In genomic region chr17:61928101-61928436, GRCh38 we compare ENCODE assay signal across 8 cellular contexts. TPM values are rescaled to one million over a fixed set of nuclear protein-coding genes. Genes with fewer than 3 reads are reported as not detected.
DNase-seq lines count a peak whose midpoint lies in the region; ATAC-seq and TF ChIP-seq lines count a peak whose summit lies in the region.

No MANE protein-coding gene starts in this region.

- peaks cover 16% of the 10 kb centered on the region for H3K4me1 ChIP-seq in PC-3 (ENCODE audit: insufficient read depth, low read length)
- peaks cover 13 to 25% (median 22%) of the 10 kb centered on the region in 4 donors for H3K4me1 ChIP-seq in esophagus muscularis mucosa
- H3K4me1 ChIP-seq in skeletal muscle satellite cell (ENCODE audit: control insufficient read depth, insufficient read depth, low read length): peaks cover 15% of the 10 kb centered on the region

- peak; percentile 17 for ATAC-seq in GM21515 (IDR thresholded peaks at IDR 0.05; ENCODE audit: unreplicated experiment)
- no peak for ATAC-seq in PC-3
- no peak for ATAC-seq in left lobe of liver

- CTCF ChIA-PET in PC-3 (lab: Charles Lee): interaction anchor here (1.2 kb wide), 1 partner anchor 182 kb away, joined by 4 read pairs; no protein-coding TSS in a partner anchor

- H3F3A ChIP-seq in PC-3 (ENCODE audit: low read length, unreplicated experiment): no peaks in the 10 kb centered on the region

- POLR2A ChIA-PET in PC-3 (lab: Charles Lee; ENCODE audit: unreplicated experiment): no interaction called here

- TF ChIP-seq EP300 in esophagus muscularis mucosa (IDR thresholded peaks at IDR 0.05): no peak

- no peaks in the 10 kb centered on the region for H3K9me3 ChIP-seq in PC-3 (ENCODE audit: low read length)
- no peaks in the 10 kb centered on the region for H3K9me3 ChIP-seq in esophagus muscularis mucosa
- no peaks in the 10 kb centered on the region for H3K9me3 ChIP-seq in skeletal muscle satellite cell (replicated peaks; ENCODE audit: low read length)

- intact Hi-C loops in PC-3 (cut with micrococcal nuclease): loop anchor here (5.0 kb wide), 2 partner anchors 66 to 139 kb away; partner anchors contain the start of genes BRIP1 and MED13
- intact Hi-C loops in esophagus muscularis mucosa (cut with DNase I): loop anchor here (5.0 kb wide), 2 partner anchors 66 to 139 kb away; partner anchors contain the start of genes BRIP1 and MED13

- H3K9ac ChIP-seq in PC-3 (ENCODE audit: low read length) (peak overlapping the region; percentile 96), skeletal muscle satellite cell (ENCODE audit: low read depth, low read length) (peak overlapping the region; percentile 97)

- H3K79me2 ChIP-seq in PC-3 (ENCODE audit: low read length): peaks cover 19% of the 10 kb centered on the region

- no peak for TF ChIP-seq POLR2A in esophagus muscularis mucosa (IDR thresholded peaks at IDR 0.05; ENCODE audit: low read depth)

- H3K36me3 ChIP-seq in PC-3 (ENCODE audit: low read depth, low read length) (peaks cover 4% of the 10 kb centered on the region), esophagus muscularis mucosa (peaks cover 0 to 20% (median 10%) of the 10 kb centered on the region in 4 donors), skeletal muscle satellite cell (ENCODE audit: insufficient read depth, low read length) (peaks cover 9% of the 10 kb centered on the region)

- WGBS in esophagus muscularis mucosa: 40% methylated on average over 4 of the region's 4 CpGs

- H3K27me3 ChIP-seq in PC-3 (ENCODE audit: low read length) (no peaks in the 10 kb centered on the region), esophagus muscularis mucosa (no peaks in the 10 kb centered on the region), skeletal muscle satellite cell (ENCODE audit: control insufficient read depth, insufficient read depth, low read length) (no peaks in the 10 kb centered on the region)

- peak overlapping the region; percentile 90 for H3K4me2 ChIP-seq in PC-3 (ENCODE audit: low read length)
- peak overlapping the region; percentile 95 for H3K4me2 ChIP-seq in skeletal muscle satellite cell (ENCODE audit: low read length)

- H3K9me2 ChIP-seq in PC-3 (replicated peaks; ENCODE audit: low read length): no peaks in the 10 kb centered on the region

- BruUV-seq in PC-3 (replicated peaks; lab: Mats Ljungman, UMichigan): no TSS peak

- H2AFZ ChIP-seq in PC-3 (ENCODE audit: low read length): peak overlapping the region; percentile 84

- DNase-seq in PC-3: no peak
- no peak for DNase-seq in esophagus muscularis mucosa (ENCODE audit: extremely low spot score)
- no peak for DNase-seq in activated effector memory CD4-positive, alpha-beta T cell treated with anti-CD3 and anti-CD28 coated beads, Interleukin-2, amount 50 U/mL, for 16 hours
- no peak for DNase-seq in left lobe of liver (ENCODE audit: low spot score)
- DNase-seq in effector CD8-positive, alpha-beta T cell (lab: John Stamatoyannopoulos, UW): no peak
- DNase-seq in D341Med (ENCODE audit: low spot score): no peak

- no peak for TF ChIP-seq CTCF in PC-3 (conservative IDR thresholded peaks at IDR 0.05; ENCODE audit: low read depth, low read length)
- no peak for TF ChIP-seq CTCF in esophagus muscularis mucosa (IDR thresholded peaks at IDR 0.05)

- H3K27ac ChIP-seq in PC-3 (ENCODE audit: low read length) (peak overlapping the region; percentile 68), esophagus muscularis mucosa (replicated peaks in 1 of 4) (peak overlapping the region; percentile 80 to 92 (median 85))

- peak overlapping the region; percentile 88 for H3K4me3 ChIP-seq in PC-3 (ENCODE audit: low read length)
- H3K4me3 ChIP-seq in esophagus muscularis mucosa: peak overlapping the region; percentile 68 to 83 (median 70)
- H3K4me3 ChIP-seq in skeletal muscle satellite cell (ENCODE audit: low read length): peak overlapping the region; percentile 87

- no peaks in the 10 kb centered on the region for H4K20me1 ChIP-seq in PC-3 (ENCODE audit: low read length)

RNA-seq across cellular contexts. Expression of gene INTS2, which starts 0.3 kb away (rescaled TPM):
- 16.3 and 18.1 TPM in 2 replicates for total RNA-seq in PC-3 (2014; rRNA removed)
- 10 to 100 TPM; 10.1 to 15.4 (median 11.4) TPM for total RNA-seq in esophagus muscularis mucosa
- 12.0 and 13.2 TPM in 2 replicates for total RNA-seq in skeletal muscle satellite cell (2012; rRNA removed)
- 4.6 TPM for total RNA-seq in left lobe of liver
